Comparison of ENCODE assay signal across 8 cellular contexts in genomic region chr5:159262472-159262858, GRCh38. TPM values are rescaled to one million over a fixed set of nuclear protein-coding genes. Genes with fewer than 3 reads are reported as not detected.
DNase-seq lines count a peak whose midpoint lies in the region; ATAC-seq, FAIRE-seq and TF ChIP-seq lines count a peak whose summit lies in the region.

No MANE protein-coding gene starts in this region.

- no peaks in the 10 kb centered on the region for H3K9me1 ChIP-seq in keratinocyte (ENCODE audit: control insufficient read depth, extremely low read depth, insufficient read depth, low read length)

- H3K27ac ChIP-seq in DND-41 (ENCODE audit: low read length) (peak overlapping the region; percentile 92), astrocyte (ENCODE audit: low read depth, low read length) (peak overlapping the region; percentile 97), keratinocyte (ENCODE audit: control insufficient read depth, insufficient read depth, low read length) (peak overlapping the region; percentile 95), stomach (peak overlapping the region; percentile 71 to 96 (median 93))

- H2AFZ ChIP-seq in DND-41 (ENCODE audit: low read depth, low read length) (peak overlapping the region; percentile 93), astrocyte (ENCODE audit: low read depth, low read length) (peak overlapping the region; percentile 98), keratinocyte (ENCODE audit: control insufficient read depth, low read length) (peak overlapping the region; percentile 78)

- H3K4me3 Mint-ChIP-seq in astrocyte (ENCODE audit: unreplicated experiment) = peak overlapping the region; percentile 99

- H3K4me3 ChIP-seq in DND-41 (ENCODE audit: low read depth in 1 of 2, low read length in 2 of 2) (peak overlapping the region; percentile 65 to 82), astrocyte (ENCODE audit: insufficient read depth, low read depth, low read length) (peak overlapping the region; percentile 93), keratinocyte (ENCODE audit: control insufficient read depth in 2 of 3, extremely low read depth in 1 of 3, insufficient read depth in 2 of 3, low read depth in 1 of 3, low read length in 3 of 3) (peak overlapping the region; percentile 81 to 95 (median 83)), stomach (peak overlapping the region; percentile 62 to 93 (median 86))

- peak; percentile 21 for DNase-seq in DND-41
- DNase-seq in Kasumi-1 (lab: John Stamatoyannopoulos, UW) = peak; percentile 34 to 48
- no peak for DNase-seq in astrocyte (ENCODE audit: low read depth)
- DNase-seq in keratinocyte (ENCODE audit: low read depth, low spot score) = no peak
- DNase-seq in stomach = no peak
- DNase-seq in ureter (ENCODE audit: low spot score) = no peak
- DNase-seq in effector CD8-positive, alpha-beta T cell (lab: John Stamatoyannopoulos, UW) = no peak

- no peak for TF ChIP-seq POLR2A in stomach (IDR thresholded peaks at IDR 0.05)

- H3K27me3 ChIP-seq in DND-41 (ENCODE audit: insufficient read depth, low read length, poor library complexity) (no peaks in the 10 kb centered on the region), astrocyte (ENCODE audit: insufficient read depth, low read length) (no peaks in the 10 kb centered on the region), keratinocyte (ENCODE audit: control insufficient read depth, extremely low read depth, insufficient read depth, low read length) (no peaks in the 10 kb centered on the region), stomach (no peaks in the 10 kb centered on the region)

- H3K27ac Mint-ChIP-seq in astrocyte (ENCODE audit: unreplicated experiment) = peak overlapping the region; percentile 99

- H3K4me1 Mint-ChIP-seq in astrocyte (ENCODE audit: low read depth, unreplicated experiment) = peaks cover 6% of the 10 kb centered on the region

- H3K27me3 Mint-ChIP-seq in astrocyte (ENCODE audit: low read depth, unreplicated experiment) = no peaks in the 10 kb centered on the region

- H3K36me3 Mint-ChIP-seq in astrocyte (ENCODE audit: low read depth, unreplicated experiment) = peaks cover 5% of the 10 kb centered on the region

- TF ChIP-seq CTCF in DND-41 (IDR thresholded peaks at IDR 0.05; ENCODE audit: borderline replicate concordance, extremely low read depth, low read length, poor library complexity, severe bottlenecking) (no peak), astrocyte (IDR thresholded peaks at IDR 0.05; ENCODE audit: insufficient read depth, low read depth, low read length) (no peak), keratinocyte (optimal IDR thresholded peaks at IDR 0.05 in 1 of 3, IDR thresholded peaks at IDR 0.05 in 1 of 3, conservative IDR thresholded peaks at IDR 0.05 in 1 of 3; ENCODE audit: extremely low read depth in 1 of 3, insufficient read depth in 2 of 3, low read length in 3 of 3) (no peak), stomach (IDR thresholded peaks at IDR 0.05) (no peak)

- peaks cover 7% of the 10 kb centered on the region; the same call in 1 of the 2 replicates for H3K36me3 ChIP-seq in DND-41 (ENCODE audit: insufficient read depth, low read length)
- no peaks in the 10 kb centered on the region for H3K36me3 ChIP-seq in astrocyte (ENCODE audit: insufficient read depth, low read length)
- peaks cover 0 to 3% of the 10 kb centered on the region in 2 experiments for H3K36me3 ChIP-seq in keratinocyte (ENCODE audit: control insufficient read depth in 2 of 2, extremely low read depth in 1 of 2, insufficient read depth in 2 of 2, low read length in 2 of 2)
- peaks cover 0 to 7% (median 4%) of the 10 kb centered on the region in 4 donors for H3K36me3 ChIP-seq in stomach

- dilution Hi-C loops in keratinocyte (cut with MboI; ENCODE audit: extremely low pct_ligation_motif_present, low sequenced_read_pairs) = no loop called here

- H3K9ac ChIP-seq in DND-41 (ENCODE audit: low read depth, low read length) = peak overlapping the region; percentile 77
- peak overlapping the region; percentile 93 for H3K9ac ChIP-seq in astrocyte (ENCODE audit: low read length)
- peak overlapping the region; percentile 90 for H3K9ac ChIP-seq in keratinocyte (ENCODE audit: control insufficient read depth, extremely low read depth, insufficient read depth, low read length)

- WGBS in stomach, 5 donors = 22 to 32% (median 24%) methylated on average over 10 of the region's 10 CpGs

- intact Hi-C loops in stomach (cut with DNase I; ENCODE audit: low total_unique reads) = loop anchor here (10.0 kb wide), 1 partner anchor 108 kb away; no protein-coding TSS in a partner anchor

- H3K9me3 ChIP-seq in DND-41 (ENCODE audit: insufficient read depth, low read length, severe bottlenecking) = peaks cover 3% of the 10 kb centered on the region
- H3K9me3 ChIP-seq in astrocyte (ENCODE audit: insufficient read depth, low read depth, low read length) = no peaks in the 10 kb centered on the region
- H3K9me3 ChIP-seq in keratinocyte (ENCODE audit: control insufficient read depth, low read depth, low read length) = no peaks in the 10 kb centered on the region
- no peaks in the 10 kb centered on the region for H3K9me3 ChIP-seq in stomach

- ATAC-seq in DND-41 (ENCODE audit: insufficient read depth, low read depth) (peak; percentile 44), GM21619 (IDR thresholded peaks at IDR 0.05; ENCODE audit: unreplicated experiment) (peak; percentile 12)

- H3K9me3 Mint-ChIP-seq in astrocyte (ENCODE audit: unreplicated experiment) = peaks cover 2% of the 10 kb centered on the region

- H3K79me2 ChIP-seq in DND-41 (ENCODE audit: insufficient read depth, low read length) (peaks cover 41% of the 10 kb centered on the region), astrocyte (ENCODE audit: insufficient read depth, low read length) (peaks cover 47% of the 10 kb centered on the region), keratinocyte (ENCODE audit: control insufficient read depth, insufficient read depth, low read length) (peaks cover 41% of the 10 kb centered on the region)

- H4K20me1 ChIP-seq in DND-41 (ENCODE audit: insufficient read depth, low read length) (no peaks in the 10 kb centered on the region), astrocyte (ENCODE audit: insufficient read depth, low read length) (peaks cover 3% of the 10 kb centered on the region), keratinocyte (ENCODE audit: control insufficient read depth, extremely low read depth, insufficient read depth, low read length) (no peaks in the 10 kb centered on the region)

- peaks cover 30% of the 10 kb centered on the region for H3K4me1 ChIP-seq in DND-41 (ENCODE audit: insufficient read depth, low read length)
- peaks cover 13% of the 10 kb centered on the region for H3K4me1 ChIP-seq in astrocyte (ENCODE audit: insufficient read depth, low read length)
- H3K4me1 ChIP-seq in keratinocyte (ENCODE audit: control insufficient read depth, extremely low read depth, insufficient read depth, low read length) = peaks cover 15% of the 10 kb centered on the region
- H3K4me1 ChIP-seq in stomach = peaks cover 10 to 24% (median 21%) of the 10 kb centered on the region in 4 donors

- no peak for FAIRE-seq in astrocyte (lab: Jason Lieb, UNC)
- no peak for FAIRE-seq in keratinocyte (lab: Jason Lieb, UNC)

- TF ChIP-seq EP300 in stomach (IDR thresholded peaks at IDR 0.05) = no peak

- H3K4me2 ChIP-seq in DND-41 (ENCODE audit: insufficient read depth, low read length) (peak overlapping the region; percentile 88), astrocyte (ENCODE audit: low read length) (peak overlapping the region; percentile 90), keratinocyte (ENCODE audit: control insufficient read depth, extremely low read depth, insufficient read depth, low read depth, low read length) (peak overlapping the region; percentile 79)

RNA-seq across cellular contexts. Expression of gene UBLCP1, which starts 0.6 kb away (rescaled TPM):
- total RNA-seq in astrocyte (29.9 and 31.3 TPM in 2 replicates), stomach (10 to 100 TPM in 2 of 5 donors, 1 to 10 TPM in 3; 1.2 to 24.4 (median 8.0) TPM), ureter (28.9 TPM)
- polyA plus RNA-seq in keratinocyte (21.6 to 42.5 TPM (median 26.7 TPM) in 3 replicates), stomach (10 to 100 TPM; 16.5 to 20.0 (median 16.8) TPM)
- polyA plus RNA-seq in keratinocyte (2011; ENCODE audit: low read depth) = 43.7 TPM
- polyA plus RNA-seq in keratinocyte (2011; cell fraction: cytosol; rRNA removed) = 23.8 and 44.7 TPM in 2 replicates
- polyA plus RNA-seq in keratinocyte (2011; cell fraction: nucleus; rRNA removed) = 18.1 and 29.8 TPM in 2 replicates
- polyA plus RNA-seq in keratinocyte (2012; ENCODE audit: low replicate concordance) = 23.1 and 29.9 TPM in 2 replicates
- polyA minus RNA-seq in keratinocyte = 1.9 to 13.1 TPM (median 4.1 TPM) in 3 replicates
- polyA minus RNA-seq in keratinocyte (2011; cell fraction: cytosol; rRNA and poly(A)+ RNA removed) = 7.1 TPM
- polyA minus RNA-seq in keratinocyte (2011; cell fraction: nucleus; rRNA and poly(A)+ RNA removed) = 5.9 and 10.6 TPM in 2 replicates

RNA-seq across cellular contexts. Expression of gene RNF145, which starts 53.1 kb away (rescaled TPM):
- total RNA-seq in astrocyte (48.0 and 54.0 TPM in 2 replicates), stomach (10 to 100 TPM in 4 of 5 donors, 1 to 10 TPM in 1; 7.0 to 96.9 (median 68.8) TPM), ureter (96.1 TPM)
- polyA plus RNA-seq in keratinocyte (52.7 to 79.8 TPM (median 78.6 TPM) in 3 replicates), stomach (10 to 100 TPM; 17.5 to 42.7 (median 24.3) TPM)
- 23.9 TPM for polyA plus RNA-seq in keratinocyte (2011; ENCODE audit: low read depth)
- 38.6 and 70.8 TPM in 2 replicates for polyA plus RNA-seq in keratinocyte (2011; cell fraction: cytosol; rRNA removed)
- polyA plus RNA-seq in keratinocyte (2011; cell fraction: nucleus; rRNA removed) = 87.7 and 102 TPM in 2 replicates
- 46.0 and 61.8 TPM in 2 replicates for polyA plus RNA-seq in keratinocyte (2012; ENCODE audit: low replicate concordance)
- 45.7 to 78.2 TPM (median 50.8 TPM) in 3 replicates for polyA minus RNA-seq in keratinocyte
- 31.1 TPM for polyA minus RNA-seq in keratinocyte (2011; cell fraction: cytosol; rRNA and poly(A)+ RNA removed)
- 75.4 and 114 TPM in 2 replicates for polyA minus RNA-seq in keratinocyte (2011; cell fraction: nucleus; rRNA and poly(A)+ RNA removed)

Comparison
In these comparisons a context has a peak if more than half of its experiments do, and no peak if none do; other contexts are left out.
1. DNase-seq: peak in DND-41 (single experiment) and Kasumi-1 (2 of 2); none in astrocyte (single experiment), keratinocyte (single experiment), stomach (single experiment), ureter (single experiment) and effector CD8-positive, alpha-beta T cell (single experiment).
2. Peak in every context shown above with its lines, with median percentiles within 50 percentile points of each other: H2AFZ ChIP-seq, H3K27ac ChIP-seq, H3K4me2 ChIP-seq, H3K4me3 ChIP-seq and H3K9ac ChIP-seq.